ENCODE assay signal across 12 cellular contexts in the genomic region with DNA sequence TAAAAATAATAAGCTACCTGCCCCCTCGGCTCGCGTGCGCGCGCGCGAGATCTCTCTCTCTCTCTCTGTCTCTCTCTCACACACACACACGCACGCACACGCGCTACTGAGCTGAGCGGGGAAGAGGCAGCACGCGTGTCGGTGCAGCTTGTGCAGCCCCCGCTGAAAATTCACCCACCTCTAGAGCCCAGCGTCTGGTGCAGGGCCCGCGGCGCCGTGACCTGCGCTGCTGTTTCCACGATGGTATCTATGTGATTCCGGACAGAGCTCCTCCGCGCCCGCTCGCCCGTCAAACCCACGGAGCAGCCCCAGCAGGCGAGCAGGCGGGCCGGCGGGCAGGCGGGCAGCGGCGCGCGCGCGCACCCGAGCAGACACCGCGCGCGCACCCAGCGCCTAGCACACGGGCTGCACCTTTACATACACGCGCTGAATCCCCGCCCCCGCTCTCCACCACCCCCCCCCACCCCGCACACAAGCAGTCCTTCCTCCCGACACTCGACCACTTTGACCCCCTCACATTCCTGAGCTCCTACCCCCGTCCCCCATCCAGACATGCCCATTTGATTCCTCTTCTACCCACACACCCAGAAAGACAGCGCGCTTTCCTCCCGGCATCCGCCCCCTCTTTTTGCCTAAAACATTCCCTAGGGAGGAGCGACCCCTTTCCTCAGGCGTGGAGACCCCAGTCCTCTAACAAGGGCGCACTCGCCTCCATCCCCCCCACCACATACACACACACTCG. TPM values are rescaled to one million over a fixed set of nuclear protein-coding genes. Genes with fewer than 3 reads are reported as not detected.
DNase-seq lines count a peak whose midpoint lies in the region; ATAC-seq and TF ChIP-seq lines count a peak whose summit lies in the region.
"Had no signal": no experiment of that assay in that cellular context is flagged by ENCODE, and none has a peak within 500 bp of the region (broad histone marks: within the 10 kb centered on the region; RNA-seq: fewer than 3 reads in every experiment).

No MANE protein-coding gene starts in this region.

- H3K9ac ChIP-seq in SK-N-MC (ENCODE audit: insufficient read length) (no peak overlapping the region), parathyroid adenoma (no peak overlapping the region)

- H3K27me3 Mint-ChIP-seq in CD14-positive monocyte (ENCODE audit: low read depth in 3 of 3), result peaks cover 3 to 11% (median 6%) of the 10 kb centered on the region in 3 donors

- H3K27ac Mint-ChIP-seq in CD14-positive monocyte, result peak overlapping the region in 4 of 7 donors; percentile 5 to 85 (median 74)
- H3K27ac Mint-ChIP-seq: activated CD4-positive, alpha-beta T cell treated with anti-CD3 and anti-CD28 coated beads, Interleukin-2, amount 10 ng/mL, durations not matched to agents 24 days and 14 days; CD8-positive, alpha-beta T cell; naive B cell had no signal

- H3K4me3 ChIP-seq in SK-N-MC (peak overlapping the region; percentile 76), parathyroid adenoma (ENCODE audit: low read depth, low read length) (peak overlapping the region; percentile 46)

- DNase-seq in CD14-positive monocyte (ENCODE audit: low spot score) (no peak), SK-N-MC (ENCODE audit: low read depth, low spot score) (no peak), left cardiac atrium (no peak), foreskin keratinocyte (no peak)
- no peak for DNase-seq in activated T-cell treated with anti-CD3 and anti-CD28 coated beads, Interleukin-2, amount 50 U/mL, for 48 hours
- DNase-seq: activated CD4-positive, alpha-beta T cell treated with anti-CD3 and anti-CD28 coated beads, Interleukin-2, amount 10 ng/mL, durations not matched to agents 24 days and 14 days; CD8-positive, alpha-beta T cell; naive B cell; NCI-H510A treated with DMSO at 0.1 percent for 48 hours had no signal

- H3K9me3 ChIP-seq in SK-N-MC (ENCODE audit: low read depth, low read length) (no peaks in the 10 kb centered on the region), parathyroid adenoma (ENCODE audit: control insufficient read depth, low read length) (no peaks in the 10 kb centered on the region)

- ATAC-seq in left cardiac atrium, result peak; percentile 42 to 66
- ATAC-seq in GM21447 (IDR thresholded peaks at IDR 0.05; ENCODE audit: unreplicated experiment), result no peak
- ATAC-seq in GM19023 (IDR thresholded peaks at IDR 0.05; ENCODE audit: unreplicated experiment), result no peak
- ATAC-seq in foreskin keratinocyte, result no peak
- ATAC-seq: CD8-positive, alpha-beta T cell had no signal

- peak overlapping the region; percentile 94 to 99 for H3K4me3 Mint-ChIP-seq in CD14-positive monocyte
- H3K4me3 Mint-ChIP-seq: activated CD4-positive, alpha-beta T cell treated with anti-CD3 and anti-CD28 coated beads, Interleukin-2, amount 10 ng/mL, durations not matched to agents 24 days and 14 days; CD8-positive, alpha-beta T cell had no signal

- H3K9me3 Mint-ChIP-seq in CD14-positive monocyte, result peaks cover 0 to 19% (median 6%) of the 10 kb centered on the region in 7 donors
- H3K9me3 Mint-ChIP-seq: activated CD4-positive, alpha-beta T cell treated with anti-CD3 and anti-CD28 coated beads, Interleukin-2, amount 10 ng/mL, durations not matched to agents 24 days and 14 days; CD8-positive, alpha-beta T cell had no signal

- no peak overlapping the region for H3K27ac ChIP-seq in SK-N-MC
- H3K27ac ChIP-seq in parathyroid adenoma, result no peak overlapping the region
- H3K27ac ChIP-seq in foreskin keratinocyte, result no peak overlapping the region

- H2AFZ ChIP-seq in parathyroid adenoma, result no peak overlapping the region

- H3K36me3 ChIP-seq in SK-N-MC (ENCODE audit: insufficient read depth, low read length) (no peaks in the 10 kb centered on the region), parathyroid adenoma (ENCODE audit: control insufficient read depth, insufficient read depth, low read length) (no peaks in the 10 kb centered on the region)

- peak overlapping the region; percentile 61 for H3K4me2 ChIP-seq in parathyroid adenoma (ENCODE audit: low read length)

- H3K4me1 ChIP-seq in parathyroid adenoma (no peaks in the 10 kb centered on the region), foreskin keratinocyte (no peaks in the 10 kb centered on the region)

- H3K27me3 ChIP-seq in parathyroid adenoma (ENCODE audit: control insufficient read depth, insufficient read depth, low read length), result no peaks in the 10 kb centered on the region
- H3K27me3 ChIP-seq in foreskin keratinocyte, result peaks cover 11% of the 10 kb centered on the region

- no peaks in the 10 kb centered on the region for H3K79me2 ChIP-seq in parathyroid adenoma

- H3K36me3 Mint-ChIP-seq in CD14-positive monocyte, result peaks cover 6% of the 10 kb centered on the region in 2 donors
- H3K36me3 Mint-ChIP-seq: CD8-positive, alpha-beta T cell had no signal

- TF ChIP-seq CTCF in CD14-positive monocyte (IDR thresholded peaks at IDR 0.05) (no peak), parathyroid adenoma (IDR thresholded peaks at IDR 0.05) (no peak), foreskin keratinocyte (conservative IDR thresholded peaks at IDR 0.05) (no peak)

- H3K4me1 Mint-ChIP-seq in CD14-positive monocyte, result peaks cover 28% of the 10 kb centered on the region
- H3K4me1 Mint-ChIP-seq: activated CD4-positive, alpha-beta T cell treated with anti-CD3 and anti-CD28 coated beads, Interleukin-2, amount 10 ng/mL, durations not matched to agents 24 days and 14 days had no signal

- intact Hi-C loops in CD14-positive monocyte (cut with micrococcal nuclease) (no loop called here), left cardiac atrium (cut with DNase I) (no loop called here)

RNA-seq across cellular contexts. Expression of a gene that starts 1.0 kb away (rescaled TPM):
- polyA plus RNA-seq in CD14-positive monocyte, result 10 to 100 TPM; 11.6 to 13.2 TPM
- under 1 TPM; 0.73 to 0.85 TPM for total RNA-seq in left cardiac atrium
- not detected in 2 replicates for total RNA-seq in foreskin keratinocyte
- not detected in 2 replicates for polyA plus RNA-seq in foreskin keratinocyte
- total RNA-seq: activated CD4-positive, alpha-beta T cell treated with anti-CD3 and anti-CD28 coated beads, Interleukin-2, amount 10 ng/mL, durations not matched to agents 24 days and 14 days; CD8-positive, alpha-beta T cell had no signal

Comparison
In these comparisons a context has a peak if more than half of its experiments do, and no peak if none do; other contexts are left out.
1. ATAC-seq: peak in left cardiac atrium (2 of 2); none in GM21447 (single experiment), GM19023 (single experiment) and foreskin keratinocyte (single experiment).